Comparison of ENCODE assay signal across 8 cellular contexts in the genomic region with DNA sequence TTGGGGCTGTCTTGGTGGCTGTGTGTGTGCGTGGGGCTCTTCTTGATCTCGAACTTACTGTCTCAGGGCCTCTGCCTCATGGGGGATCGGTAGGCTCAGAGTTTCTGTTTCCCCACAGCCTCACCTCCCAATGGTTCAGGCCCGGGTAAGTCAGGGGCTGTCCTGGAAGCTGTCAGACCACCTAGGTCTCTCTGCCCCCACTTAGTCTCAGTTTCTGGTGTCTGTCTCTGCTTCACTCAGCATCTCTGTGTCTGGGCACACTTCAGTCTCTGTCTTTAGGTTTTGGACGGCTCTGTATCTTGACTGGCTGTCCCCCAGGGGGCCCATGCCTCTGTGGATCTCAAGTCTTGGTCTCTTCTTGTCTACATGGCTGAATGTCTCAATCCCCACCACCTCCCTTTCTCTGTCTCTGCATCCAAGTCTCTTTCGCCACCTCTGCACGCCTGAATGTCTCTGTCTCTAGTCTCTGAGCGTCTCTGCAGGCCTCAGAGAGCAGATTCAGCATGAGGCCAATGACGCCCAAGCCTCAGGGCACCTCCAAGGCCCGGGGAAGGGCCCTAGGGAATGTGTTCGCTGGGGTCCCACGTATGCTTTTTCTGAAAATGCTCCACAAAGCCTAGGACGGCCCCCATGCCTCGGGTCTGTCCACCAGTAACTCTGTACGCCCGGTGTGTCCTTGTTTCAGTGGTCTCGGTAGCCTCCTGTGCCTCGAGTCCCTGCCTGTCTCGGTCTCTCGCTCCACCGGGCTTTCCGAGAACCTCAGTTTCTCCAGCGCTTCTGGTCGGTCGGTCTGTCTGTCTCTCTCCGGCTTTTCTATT. TPM values are rescaled to one million over a fixed set of nuclear protein-coding genes. Genes with fewer than 3 reads are reported as not detected.
DNase-seq lines count a peak whose midpoint lies in the region; ATAC-seq, FAIRE-seq and TF ChIP-seq lines count a peak whose summit lies in the region.

No MANE protein-coding gene starts in this region.

- H2BK120ac ChIP-seq in mesendoderm (ENCODE audit: low read depth, low read length), result peak overlapping the region; percentile 55

- H2BK5ac ChIP-seq in mesendoderm (ENCODE audit: low read length), result peak overlapping the region; percentile 74

- H2BK15ac ChIP-seq in mesendoderm (replicated peaks; ENCODE audit: low read depth), result no peak overlapping the region

- H3K27ac ChIP-seq in MM.1S (ENCODE audit: low read length), result no peak overlapping the region
- peak overlapping the region; percentile 90 to 92 for H3K27ac ChIP-seq in breast epithelium
- peak overlapping the region; percentile 36 for H3K27ac ChIP-seq in mesendoderm (ENCODE audit: low read depth, low read length)
- H3K27ac ChIP-seq in vagina, result peak overlapping the region; percentile 88

- DNase-seq in ELF-1 (ENCODE audit: low read depth, low spot score), result peak; percentile 43
- DNase-seq in MM.1S, result no peak
- DNase-seq in breast epithelium (ENCODE audit: low spot score in 2 of 2), result no peak
- DNase-seq in mesendoderm, result peak; percentile 38
- peak in 1 of 2 donors; percentile 96 for DNase-seq in vagina (ENCODE audit: extremely low spot score in 2 of 2)
- DNase-seq in H54 (ENCODE audit: insufficient read length, low spot score), result no peak
- DNase-seq in NCI-H1048 (lab: John Stamatoyannopoulos, UW), result no peak

- H3K4ac ChIP-seq in mesendoderm (ENCODE audit: low read depth, low read length), result peak overlapping the region; percentile 95

- WGBS in mesendoderm (ENCODE audit: extremely low coverage, insufficient coverage, low lambda C conversion rate), result no CpG with 5 or more reads among the region's 26 CpGs

- H3K18ac ChIP-seq in mesendoderm (ENCODE audit: low read length), result peak overlapping the region; percentile 98

- intact Hi-C loops in breast epithelium (cut with DNase I; ENCODE audit: low total_unique reads), result no loop called here
- intact Hi-C loops in vagina (cut with DNase I), result no loop called here

- H4K5ac ChIP-seq in mesendoderm (ENCODE audit: low read length), result no peak overlapping the region

- no peak overlapping the region for H2AFZ ChIP-seq in MM.1S (ENCODE audit: low read length)

- H3K9me3 ChIP-seq in MM.1S (replicated peaks; ENCODE audit: insufficient read depth, low read length) (no peaks in the 10 kb centered on the region), breast epithelium (no peaks in the 10 kb centered on the region), vagina (no peaks in the 10 kb centered on the region)

- peaks cover 12% of the 10 kb centered on the region for H3K79me1 ChIP-seq in mesendoderm (ENCODE audit: low read length)

- FAIRE-seq in H54 (lab: Jason Lieb, UNC), result no peak

- H3K27me3 ChIP-seq in MM.1S (replicated peaks; ENCODE audit: insufficient read depth, low read length), result peaks cover 14% of the 10 kb centered on the region
- H3K27me3 ChIP-seq in breast epithelium, result no peaks in the 10 kb centered on the region
- H3K27me3 ChIP-seq in mesendoderm (ENCODE audit: insufficient read depth, low read length, poor library complexity), result no peaks in the 10 kb centered on the region
- no peaks in the 10 kb centered on the region for H3K27me3 ChIP-seq in vagina

- no peaks in the 10 kb centered on the region for H4K20me1 ChIP-seq in MM.1S (ENCODE audit: insufficient read depth, low read length)

- no peak for TF ChIP-seq POLR2A in breast epithelium (IDR thresholded peaks at IDR 0.05)
- TF ChIP-seq POLR2A in vagina (IDR thresholded peaks at IDR 0.05), result no peak
- TF ChIP-seq POLR2A in H54 (IDR thresholded peaks at IDR 0.05; ENCODE audit: low read depth, low read length), result no peak

- H3K56ac ChIP-seq in mesendoderm (ENCODE audit: low read length), result peak overlapping the region; percentile 94

- 0 out of 2 replicates have a peak, but pooled peaks cover 2% of the 10 kb centered on the region for H3K4me1 ChIP-seq in MM.1S (ENCODE audit: low read length)
- peaks cover 5 to 18% of the 10 kb centered on the region in 2 donors for H3K4me1 ChIP-seq in breast epithelium
- H3K4me1 ChIP-seq in mesendoderm (ENCODE audit: control insufficient read depth, low read depth, low read length), result peaks cover 31% of the 10 kb centered on the region
- H3K4me1 ChIP-seq in vagina, result peaks cover 54% of the 10 kb centered on the region

- H3K9ac ChIP-seq in MM.1S (ENCODE audit: low read length) (no peak overlapping the region), mesendoderm (ENCODE audit: low read length) (peak overlapping the region; percentile 96)

- H3K4me2 ChIP-seq in MM.1S (ENCODE audit: low read depth, low read length), result peak overlapping the region; percentile 52
- peak overlapping the region; percentile 99 for H3K4me2 ChIP-seq in mesendoderm (ENCODE audit: low read length)

- H3K9me2 ChIP-seq in MM.1S (replicated peaks; ENCODE audit: insufficient read depth, low read length), result no peaks in the 10 kb centered on the region

- TF ChIP-seq CTCF in MM.1S (IDR thresholded peaks at IDR 0.05; ENCODE audit: low read length) (no peak), breast epithelium (IDR thresholded peaks at IDR 0.05) (no peak), vagina (IDR thresholded peaks at IDR 0.05) (no peak)

- ATAC-seq in HG02588 (IDR thresholded peaks at IDR 0.05; ENCODE audit: unreplicated experiment), result no peak

- no peak overlapping the region for H4K8ac ChIP-seq in mesendoderm (ENCODE audit: low read depth, low read length)

- H3K79me2 ChIP-seq in MM.1S (ENCODE audit: low read length), result no peaks in the 10 kb centered on the region
- peaks cover 24% of the 10 kb centered on the region for H3K79me2 ChIP-seq in mesendoderm (ENCODE audit: control insufficient read depth, insufficient read depth, low read length)

- peak overlapping the region; percentile 81 for H3K23ac ChIP-seq in mesendoderm (ENCODE audit: low read length)

- H2AK5ac ChIP-seq in mesendoderm (ENCODE audit: low read length), result peak overlapping the region; percentile 27

- H3F3A ChIP-seq in MM.1S (ENCODE audit: insufficient read depth, low read length), result no peaks in the 10 kb centered on the region

- no peak overlapping the region for H3K4me3 ChIP-seq in MM.1S (ENCODE audit: low read length)
- peak overlapping the region; percentile 61 to 91 (median 73) for H3K4me3 ChIP-seq in breast epithelium
- peak overlapping the region; percentile 80 for H3K4me3 ChIP-seq in mesendoderm (ENCODE audit: low read length)
- H3K4me3 ChIP-seq in vagina, result peak overlapping the region; percentile 73 to 80

- H3K36me3 ChIP-seq in MM.1S (replicated peaks; ENCODE audit: insufficient read depth, low read length) (no peaks in the 10 kb centered on the region), breast epithelium (no peaks in the 10 kb centered on the region), mesendoderm (ENCODE audit: control insufficient read depth, insufficient read depth, low read length) (no peaks in the 10 kb centered on the region), vagina (no peaks in the 10 kb centered on the region)

RNA-seq across cellular contexts. Expression of gene FHL3, which starts 0.8 kb away (rescaled TPM):
- total RNA-seq in breast epithelium (10 to 100 TPM; 11.8 to 22.6 (median 21.4) TPM), vagina (26.3 TPM)
- 100 TPM for polyA plus RNA-seq in mesendoderm (2013, experiment 1 of 2)
- polyA plus RNA-seq in mesendoderm (2013, experiment 2 of 2), result 101 TPM

RNA-seq across cellular contexts. Expression of gene UTP11, which starts 8.0 kb away (rescaled TPM):
- 10 to 100 TPM; 22.6 to 29.2 (median 25.6) TPM for total RNA-seq in breast epithelium
- polyA plus RNA-seq in mesendoderm (2013, experiment 1 of 2), result 93.2 TPM
- polyA plus RNA-seq in mesendoderm (2013, experiment 2 of 2), result 90.6 TPM
- total RNA-seq in vagina, result 18.7 TPM

RNA-seq across cellular contexts. Expression of gene SF3A3, which starts 14.7 kb away (rescaled TPM):
- total RNA-seq in breast epithelium (10 to 100 TPM; 51.8 to 61.8 (median 54.4) TPM), vagina (50.3 TPM)
- polyA plus RNA-seq in mesendoderm (2013, experiment 1 of 2), result 104 TPM
- 104 TPM for polyA plus RNA-seq in mesendoderm (2013, experiment 2 of 2)

RNA-seq across cellular contexts. Expression of gene POU3F1, which starts 42.1 kb away (rescaled TPM):
- total RNA-seq in breast epithelium (under 1 TPM in 1 of 3 donors, not detected in 2; 0.29 TPM), vagina (not detected)
- 1.2 TPM for polyA plus RNA-seq in mesendoderm (2013, experiment 1 of 2)
- 1.3 TPM for polyA plus RNA-seq in mesendoderm (2013, experiment 2 of 2)

RNA-seq across cellular contexts. Expression of gene INPP5B, which starts 57.6 kb away (rescaled TPM):
- total RNA-seq in breast epithelium (10 to 100 TPM; 21.3 to 34.1 (median 25.6) TPM), vagina (31.2 TPM)
- 9.8 TPM for polyA plus RNA-seq in mesendoderm (2013, experiment 1 of 2)
- polyA plus RNA-seq in mesendoderm (2013, experiment 2 of 2), result 9.4 TPM

Comparison
In these comparisons a context has a peak if more than half of its experiments do, and no peak if none do; other contexts are left out.
1. DNase-seq: peak in ELF-1 (single experiment) and mesendoderm (single experiment); none in MM.1S (single experiment), breast epithelium (0 of 2), H54 (single experiment) and NCI-H1048 (single experiment).